ENCODE assay signal across 20 cellular contexts in genomic region chr1:6086762-6087401, GRCh38. TPM values are rescaled to one million over a fixed set of nuclear protein-coding genes. Genes with fewer than 3 reads are reported as not detected.
DNase-seq lines count a peak whose midpoint lies in the region; ATAC-seq, FAIRE-seq and TF ChIP-seq lines count a peak whose summit lies in the region.
"Had no signal": no experiment of that assay in that cellular context is flagged by ENCODE, and none has a peak within 500 bp of the region (broad histone marks: within the 10 kb centered on the region; RNA-seq: fewer than 3 reads in every experiment).

No MANE protein-coding gene starts in this region.

- H3K27me3 ChIP-seq in H7 (ENCODE audit: control insufficient read depth, insufficient read depth, low read length) (no peaks in the 10 kb centered on the region), K562 (ENCODE audit: control insufficient read depth in 2 of 2, insufficient read depth in 2 of 2, low read length in 2 of 2) (peaks cover 70 to 86% of the 10 kb centered on the region in 2 experiments)

- no peaks in the 10 kb centered on the region for H3K9me1 ChIP-seq in K562 (ENCODE audit: control insufficient read depth, insufficient read depth, low read length)

- TF ChIP-seq POLR2A in K562 (conservative IDR thresholded peaks at IDR 0.05) = no peak

- no peak for ATAC-seq in activated CD8-positive, alpha-beta T cell treated with anti-CD3 and anti-CD28 coated beads for 36 hours
- ATAC-seq in activated CD8-positive, alpha-beta T cell treated with anti-CD3 and anti-CD28 coated beads, Interleukin-2, amount 10 ng/mL, durations not matched to agents 7 days and 5 days = no peak
- ATAC-seq in K562 = no peak
- ATAC-seq in GM21381 (IDR thresholded peaks at IDR 0.05; ENCODE audit: unreplicated experiment) = no peak
- ATAC-seq: CD8-positive, alpha-beta T cell; HepG2 had no signal

- BruUV-seq in K562 (replicated peaks; lab: Mats Ljungman, UMichigan) = no TSS peak

- no peak overlapping the region for H3K4me3 Mint-ChIP-seq in activated CD8-positive, alpha-beta T cell treated with anti-CD3 and anti-CD28 coated beads for 36 hours
- no peak overlapping the region for H3K4me3 Mint-ChIP-seq in activated CD8-positive, alpha-beta T cell treated with anti-CD3 and anti-CD28 coated beads, Interleukin-2, amount 10 ng/mL, durations not matched to agents 7 days and 5 days
- no peak overlapping the region for H3K4me3 Mint-ChIP-seq in neural crest cell
- H3K4me3 Mint-ChIP-seq: CD8-positive, alpha-beta T cell had no signal

- H4K20me1 ChIP-seq in K562 (replicated peaks; ENCODE audit: control insufficient read depth, insufficient read depth, low read length) = peaks cover 47% of the 10 kb centered on the region

- H3K9ac ChIP-seq in K562 (ENCODE audit: insufficient read depth in 1 of 2, low read depth in 2 of 2, low read length in 2 of 2) = no peak overlapping the region
- H3K9ac ChIP-seq: KMS-11 had no signal

- H3K27me3 Mint-ChIP-seq in activated CD8-positive, alpha-beta T cell treated with anti-CD3 and anti-CD28 coated beads for 36 hours = no peaks in the 10 kb centered on the region
- no peaks in the 10 kb centered on the region for H3K27me3 Mint-ChIP-seq in activated CD8-positive, alpha-beta T cell treated with anti-CD3 and anti-CD28 coated beads, Interleukin-2, amount 10 ng/mL, durations not matched to agents 7 days and 5 days (ENCODE audit: low read depth)
- no peaks in the 10 kb centered on the region for H3K27me3 Mint-ChIP-seq in neural crest cell (ENCODE audit: low read depth)

- H3K9me3 Mint-ChIP-seq in activated CD8-positive, alpha-beta T cell treated with anti-CD3 and anti-CD28 coated beads for 36 hours = no peaks in the 10 kb centered on the region
- H3K9me3 Mint-ChIP-seq in activated CD8-positive, alpha-beta T cell treated with anti-CD3 and anti-CD28 coated beads, Interleukin-2, amount 10 ng/mL, durations not matched to agents 7 days and 5 days (ENCODE audit: insufficient read depth) = no peaks in the 10 kb centered on the region
- no peaks in the 10 kb centered on the region for H3K9me3 Mint-ChIP-seq in neural crest cell
- H3K9me3 Mint-ChIP-seq: CD8-positive, alpha-beta T cell had no signal

- FAIRE-seq in K562 (lab: Jason Lieb, UNC) (no peak), urothelium cell line (lab: Jason Lieb, UNC) (no peak)
- FAIRE-seq: D721Med, G401.6, HepG2 had no signal

- TF ChIP-seq EP300 in K562 (IDR thresholded peaks at IDR 0.05; ENCODE audit: low read length) = no peak

- no peaks in the 10 kb centered on the region for H3K9me3 ChIP-seq in K562 (replicated peaks; ENCODE audit: control insufficient read depth, insufficient read depth, low read depth, low read length)

- intact Hi-C loops in activated CD8-positive, alpha-beta T cell treated with anti-CD3 and anti-CD28 coated beads for 36 hours (cut with micrococcal nuclease) = no loop called here
- intact Hi-C loops in K562 (cut with micrococcal nuclease) = no loop called here

- no peaks in the 10 kb centered on the region for H3K79me2 ChIP-seq in K562 (ENCODE audit: control insufficient read depth, insufficient read depth, low read length)

- H3K27ac Mint-ChIP-seq in activated CD8-positive, alpha-beta T cell treated with anti-CD3 and anti-CD28 coated beads for 36 hours = peak overlapping the region; percentile 52
- no peak overlapping the region for H3K27ac Mint-ChIP-seq in activated CD8-positive, alpha-beta T cell treated with anti-CD3 and anti-CD28 coated beads, Interleukin-2, amount 10 ng/mL, durations not matched to agents 7 days and 5 days
- peak overlapping the region; percentile 75 for H3K27ac Mint-ChIP-seq in neural crest cell (ENCODE audit: unreplicated experiment)
- H3K27ac Mint-ChIP-seq: CD8-positive, alpha-beta T cell had no signal

- POLR2A ChIA-PET in activated CD8-positive, alpha-beta T cell treated with anti-CD3 and anti-CD28 coated beads for 36 hours (lab: Charles Lee) = interaction anchor here (0.9 kb wide), 1 partner anchor 10 kb away, joined by 3 read pairs; no protein-coding TSS in a partner anchor
- POLR2A ChIA-PET in activated CD8-positive, alpha-beta T cell treated with anti-CD3 and anti-CD28 coated beads, Interleukin-2, amount 10 ng/mL, durations not matched to agents 7 days and 5 days (lab: Charles Lee) = interaction anchor here (1.0 kb wide), 1 partner anchor 14 kb away, joined by 3 read pairs; no protein-coding TSS in a partner anchor
- POLR2A ChIA-PET in K562 (lab: Yijun Ruan, JAX) = interaction anchor here (0.6 to 2.0 kb wide), 5 partner anchors 10 to 17 kb away, joined by 3 to 5 read pairs (median 4); no protein-coding TSS in a partner anchor

- H3K4me1 ChIP-seq in K562 (replicated peaks in 1 of 2; ENCODE audit: control insufficient read depth in 2 of 2, insufficient read depth in 2 of 2, low read length in 2 of 2) = peaks cover 0 to 24% of the 10 kb centered on the region in 2 experiments; a peak in 1 of 5 replicates

- 3% methylated on average over 14 of the region's 17 CpGs for whole genome bisulfite sequencing in K562 (ENCODE audit: insufficient coverage, low coverage, missing lambda C conversion rate)

- no peak overlapping the region for H2AFZ ChIP-seq in K562 (ENCODE audit: low read depth, low read length)

- no peak for DNase-seq in activated CD8-positive, alpha-beta T cell treated with anti-CD3 and anti-CD28 coated beads for 36 hours
- DNase-seq in activated CD8-positive, alpha-beta T cell treated with anti-CD3 and anti-CD28 coated beads, Interleukin-2, amount 10 ng/mL, durations not matched to agents 7 days and 5 days = no peak
- peak; percentile 65 for DNase-seq in H7
- DNase-seq in K562 (ENCODE audit: extremely low read depth in 1 of 4, low spot score in 3 of 4) = no peak
- DNase-seq in neural crest cell (ENCODE audit: low read depth, low spot score) = no peak
- no peak for DNase-seq in DMS79 (lab: John Stamatoyannopoulos, UW)
- no peak for DNase-seq in urothelium cell line (ENCODE audit: low spot score)
- DNase-seq: CD8-positive, alpha-beta T cell; DMS79 treated with DMSO at 0.1 percent for 48 hours; GOT3; NCI-H1048; NCI-H1436 treated with DMSO at 0.1 percent for 48 hours; NCI-H2081; NCI-H748 treated with DMSO at 0.1 percent for 48 hours had no signal

- H3K4me3 ChIP-seq in H7 (ENCODE audit: insufficient read depth, low read depth, low read length) (no peak overlapping the region), K562 (no peak overlapping the region)

- H3K27ac ChIP-seq in K562 (ENCODE audit: extremely low read depth, low read depth, low read length) = no peak overlapping the region
- H3K27ac ChIP-seq: KMS-11, RWPE1 had no signal

- TF ChIP-seq RAD21 in K562 (CRISPR knock-in tag; conservative IDR thresholded peaks at IDR 0.05 in 1 of 2, IDR thresholded peaks at IDR 0.05 in 1 of 2) = no peak

- no peak overlapping the region for H3K4me2 ChIP-seq in K562 (ENCODE audit: insufficient read depth, low read length)
- H3K4me2 ChIP-seq: KMS-11 had no signal

- no peak for TF ChIP-seq CTCF in activated CD8-positive, alpha-beta T cell treated with anti-CD3 and anti-CD28 coated beads for 36 hours (IDR thresholded peaks at IDR 0.05)
- no peak for TF ChIP-seq CTCF in K562 (IDR thresholded peaks at IDR 0.05 in 2 of 3, conservative IDR thresholded peaks at IDR 0.05 in 1 of 3; ENCODE audit: insufficient read depth in 2 of 3, low read depth in 1 of 3, low read length in 3 of 3)
- TF ChIP-seq CTCF in neural crest cell (conservative IDR thresholded peaks at IDR 0.05) = no peak

- in situ Hi-C loops in K562 (cut with MboI) = no loop called here

- peaks cover 27% of the 10 kb centered on the region for H3K36me3 Mint-ChIP-seq in activated CD8-positive, alpha-beta T cell treated with anti-CD3 and anti-CD28 coated beads for 36 hours (ENCODE audit: low read depth)
- peaks cover 46% of the 10 kb centered on the region for H3K36me3 Mint-ChIP-seq in activated CD8-positive, alpha-beta T cell treated with anti-CD3 and anti-CD28 coated beads, Interleukin-2, amount 10 ng/mL, durations not matched to agents 7 days and 5 days (ENCODE audit: low read depth)
- no peaks in the 10 kb centered on the region for H3K36me3 Mint-ChIP-seq in neural crest cell (ENCODE audit: low read depth)

- H3K4me1 Mint-ChIP-seq in activated CD8-positive, alpha-beta T cell treated with anti-CD3 and anti-CD28 coated beads for 36 hours (ENCODE audit: low read depth) = no peaks in the 10 kb centered on the region
- no peaks in the 10 kb centered on the region for H3K4me1 Mint-ChIP-seq in activated CD8-positive, alpha-beta T cell treated with anti-CD3 and anti-CD28 coated beads, Interleukin-2, amount 10 ng/mL, durations not matched to agents 7 days and 5 days (ENCODE audit: low read depth)
- peaks cover 17% of the 10 kb centered on the region for H3K4me1 Mint-ChIP-seq in neural crest cell

- no peaks in the 10 kb centered on the region for H3K36me3 ChIP-seq in H7 (replicated peaks; ENCODE audit: control insufficient read depth, insufficient read depth, low read length)
- no peaks in the 10 kb centered on the region for H3K36me3 ChIP-seq in K562 (ENCODE audit: control insufficient read depth, insufficient read depth, low read length)

- CTCF ChIA-PET in activated CD8-positive, alpha-beta T cell treated with anti-CD3 and anti-CD28 coated beads for 36 hours (lab: Charles Lee) = no interaction called here
- CTCF ChIA-PET in activated CD8-positive, alpha-beta T cell treated with anti-CD3 and anti-CD28 coated beads, Interleukin-2, amount 10 ng/mL, durations not matched to agents 7 days and 5 days (lab: Charles Lee) = no interaction called here
- CTCF ChIA-PET in K562 (lab: Yijun Ruan, JAX; ENCODE audit: low intra/inter-chr PET ratio) = no interaction called here

RNA-seq across cellular contexts. Expression of gene KCNAB2, which starts 41.2 kb away (rescaled TPM):
- 100 to 1,000 TPM; 290 to 299 TPM for total RNA-seq in activated CD8-positive, alpha-beta T cell treated with anti-CD3 and anti-CD28 coated beads for 36 hours
- 100 to 1,000 TPM; 343 to 360 TPM for total RNA-seq in activated CD8-positive, alpha-beta T cell treated with anti-CD3 and anti-CD28 coated beads, Interleukin-2, amount 10 ng/mL, durations not matched to agents 7 days and 5 days
- 6.6 and 8.4 TPM in 2 replicates for total RNA-seq in H7 (2014; rRNA removed; shearing (Covaris generic))
- total RNA-seq in K562 (2011; cell fraction: chromatin; rRNA removed; ENCODE audit: low replicate concordance) = 23.9 and 48.7 TPM in 2 replicates
- 31.2 and 38.0 TPM in 2 replicates for total RNA-seq in K562 (2011; cell fraction: nucleolus; rRNA removed)
- 23.7 and 24.4 TPM in 2 replicates for total RNA-seq in K562 (2011; cell fraction: nucleoplasm; rRNA removed)
- total RNA-seq in K562 (2014; rRNA removed) (4.0 and 11.1 TPM in 2 replicates), K562 (2014; rRNA removed; fragmentation: Illumina TruSeq; extraction: Trizol) (7.1 and 7.2 TPM in 2 replicates), K562 (2015; rRNA removed; fragmentation: Illumina TruSeq; extraction: Trizol) (6.1 and 6.4 TPM in 2 replicates), K562 (2021) (14.7 and 15.8 TPM in 2 replicates), neural crest cell (8.3 and 9.0 TPM in 2 replicates)
- polyA plus RNA-seq in K562 (2011; rRNA removed) (5.8 and 7.4 TPM in 2 replicates), K562 (2014; fragmentation: Illumina TruSeq; extraction: Trizol) (8.1 and 8.2 TPM in 2 replicates), K562 (2014; fragmentation: Nextera tagmentation; extraction: Ambion mirVana) (1 to 10 TPM; 1.8 to 2.4 TPM), K562 (2014; rRNA removed) (8.3 and 10.8 TPM in 2 replicates)
- 3.5 and 7.3 TPM in 2 replicates for polyA plus RNA-seq in K562 (2011; cell fraction: cytosol; rRNA removed)
- 19.8 and 26.0 TPM in 2 replicates for polyA plus RNA-seq in K562 (2011; cell fraction: nucleus; rRNA removed)
- 11.8 and 15.5 TPM in 2 replicates for polyA plus RNA-seq in K562 (2012)
- polyA minus RNA-seq in K562 (2011; rRNA and poly(A)+ RNA removed) = 2.0 and 5.5 TPM in 2 replicates
- 3.7 and 4.5 TPM in 2 replicates for polyA minus RNA-seq in K562 (2011; cell fraction: cytosol; rRNA and poly(A)+ RNA removed)
- 13.6 and 16.0 TPM in 2 replicates for polyA minus RNA-seq in K562 (2011; cell fraction: nucleus; rRNA and poly(A)+ RNA removed)

Comparison
In these comparisons a context has a peak if more than half of its experiments do, and no peak if none do; other contexts are left out.
1. RNA of gene KCNAB2, which starts 41.2 kb away (total RNA-seq): 343 to 360 TPM in activated CD8-positive, alpha-beta T cell treated with anti-CD3 and anti-CD28 coated beads, Interleukin-2, amount 10 ng/mL, durations not matched to agents 7 days and 5 days and 290 to 299 TPM in activated CD8-positive, alpha-beta T cell treated with anti-CD3 and anti-CD28 coated beads for 36 hours; 8.3 to 9.0 TPM in neural crest cell, 4.0 to 48.7 TPM in K562 and 6.6 to 8.4 TPM in H7; every median in the first group is over 4 times any median in the second.